ENCODE assay signal across 25 cellular contexts in the genomic region with DNA sequence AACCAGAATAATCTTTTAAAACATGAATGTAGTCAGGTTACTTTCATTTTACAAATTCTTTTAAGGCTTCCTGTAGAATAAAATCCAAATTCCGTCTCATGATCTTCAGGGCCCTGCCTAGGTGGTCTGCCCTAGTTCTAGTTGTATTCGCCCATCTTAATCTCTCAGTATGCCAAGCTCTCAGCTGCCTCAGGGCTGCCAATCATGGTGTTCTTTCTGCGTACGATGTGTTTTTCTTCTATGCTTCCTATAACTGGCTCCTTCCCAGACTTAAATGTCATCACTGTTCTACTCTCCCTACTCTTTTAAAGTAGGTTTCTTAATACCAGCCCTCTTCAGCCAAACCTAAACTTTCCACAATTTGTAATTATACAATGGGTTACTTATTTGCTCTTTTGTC.
DNase-seq lines count a peak whose midpoint lies in the region; ATAC-seq, FAIRE-seq and TF ChIP-seq lines count a peak whose summit lies in the region.
"Had no signal": no experiment of that assay in that cellular context is flagged by ENCODE, and none has a peak within 500 bp of the region (broad histone marks: within the 10 kb centered on the region; RNA-seq: fewer than 3 reads in every experiment).

No MANE protein-coding gene starts in this region.

- H3K4me1 Mint-ChIP-seq in chondrocyte (ENCODE audit: low read depth), result peaks cover 88% of the 10 kb centered on the region
- H3K4me1 Mint-ChIP-seq: activated CD4-positive, alpha-beta T cell treated with anti-CD3 and anti-CD28 coated beads, Interleukin-2, amount 10 ng/mL, durations not matched to agents 24 days and 14 days; CD4-positive, CD25-positive, alpha-beta regulatory T cell; neural progenitor cell had no signal

- H3K4me1 ChIP-seq in A549, result peaks cover 70% of the 10 kb centered on the region
- H3K4me1 ChIP-seq in PC-9 (replicated peaks; ENCODE audit: insufficient read depth), result peaks cover 23% of the 10 kb centered on the region
- H3K4me1 ChIP-seq in heart right ventricle, result no peaks in the 10 kb centered on the region
- H3K4me1 ChIP-seq: adrenal gland, neural progenitor cell, psoas muscle, stomach, upper lobe of left lung had no signal

- no peaks in the 10 kb centered on the region for H3K9me2 ChIP-seq in PC-9 (ENCODE audit: insufficient read depth)

- no peaks in the 10 kb centered on the region for H3K27me3 Mint-ChIP-seq in chondrocyte (ENCODE audit: low read depth)

- no peaks in the 10 kb centered on the region for H3K79me2 ChIP-seq in PC-9 (ENCODE audit: low read depth)

- H3K4me2 ChIP-seq in A549 (peak overlapping the region; percentile 69), PC-9 (peak overlapping the region; percentile 60)
- H3K4me2 ChIP-seq: neural progenitor cell had no signal

- no peaks in the 10 kb centered on the region for H3K36me3 ChIP-seq in PC-9 (ENCODE audit: low read depth)
- H3K36me3 ChIP-seq in heart right ventricle, result no peaks in the 10 kb centered on the region
- H3K36me3 ChIP-seq: adrenal gland, neural progenitor cell, stomach, upper lobe of left lung had no signal

- H3F3A ChIP-seq in PC-9 (ENCODE audit: insufficient read depth, low read depth), result peaks cover 10% of the 10 kb centered on the region

- 42% methylated on average over 4 of the region's 4 CpGs for WGBS in A549 (ENCODE audit: missing lambda C conversion rate)
- WGBS in heart right ventricle, 2 donors, result 75 to 77% methylated on average over 4 of the region's 4 CpGs

- H3K27me3 ChIP-seq in PC-9 (ENCODE audit: insufficient read depth, low read depth), result no peaks in the 10 kb centered on the region
- H3K27me3 ChIP-seq in heart right ventricle, result peaks cover 0 to 6% (median 0%) of the 10 kb centered on the region in 7 donors
- H3K27me3 ChIP-seq: adrenal gland, neural progenitor cell, stomach, upper lobe of left lung had no signal

- TSS peak; percentile 94 for BruUV-seq in PC-9 (replicated peaks; lab: Mats Ljungman, UMichigan)

- no peak overlapping the region; the same call in 2 of the 3 replicates for H3K4me3 ChIP-seq in A549
- no peak overlapping the region for H3K4me3 ChIP-seq in PC-9
- no peak overlapping the region for H3K4me3 ChIP-seq in heart right ventricle
- H3K4me3 ChIP-seq: adrenal gland, neural progenitor cell, psoas muscle, stomach, upper lobe of left lung had no signal

- TF ChIP-seq RAD21 in A549 (conservative IDR thresholded peaks at IDR 0.05 in 1 of 2, IDR thresholded peaks at IDR 0.05 in 1 of 2), result no peak

- H3K9me3 ChIP-seq in A549, result no peaks in the 10 kb centered on the region
- H3K9me3 ChIP-seq in PC-9 (ENCODE audit: insufficient read depth, low read depth), result no peaks in the 10 kb centered on the region; the same call in 1 of the 2 replicates
- H3K9me3 ChIP-seq in heart right ventricle, result no peaks in the 10 kb centered on the region
- H3K9me3 ChIP-seq: adrenal gland, psoas muscle, stomach, upper lobe of left lung had no signal

- ATAC-seq in A549 (peak; percentile 37 to 43; a peak in 4 of 6 replicates), heart right ventricle (no peak)
- ATAC-seq: left cardiac atrium, psoas muscle had no signal

- FAIRE-seq in A549 (lab: Jason Lieb, UNC), result no peak
- FAIRE-seq: A204.1, GM12891, small intestine had no signal

- peak overlapping the region; percentile 79 to 86 for H3K27ac ChIP-seq in A549
- H3K27ac ChIP-seq in PC-9, result peak overlapping the region; percentile 74
- no peak overlapping the region for H3K27ac ChIP-seq in heart right ventricle
- H3K27ac ChIP-seq: adrenal gland, neural progenitor cell, psoas muscle, stomach, upper lobe of left lung had no signal

- H4K20me1 ChIP-seq in PC-9 (ENCODE audit: insufficient read depth), result no peaks in the 10 kb centered on the region

- POLR2A ChIA-PET in A549 (lab: Yijun Ruan, JAX), result interaction anchor here (1.0 kb wide), 1 partner anchor 138 kb away, joined by 3 read pairs; no protein-coding TSS in a partner anchor
- POLR2A ChIA-PET in PC-9 (lab: Charles Lee; ENCODE audit: unreplicated experiment), result interaction anchor here (0.6 to 0.7 kb wide), 4 partner anchors 52 to 749 kb away, joined by 3 to 9 read pairs (median 4); no protein-coding TSS in a partner anchor

- peak overlapping the region; percentile 93 for H3K27ac Mint-ChIP-seq in chondrocyte (ENCODE audit: unreplicated experiment)
- H3K27ac Mint-ChIP-seq: activated CD4-positive, alpha-beta T cell treated with anti-CD3 and anti-CD28 coated beads, Interleukin-2, amount 10 ng/mL, durations not matched to agents 24 days and 14 days; CD4-positive, CD25-positive, alpha-beta regulatory T cell; neural progenitor cell had no signal

- DNase-seq in A549 (ENCODE audit: low read depth in 1 of 2, low spot score in 1 of 2) (no peak), PC-9 (no peak), chondrocyte (ENCODE audit: low spot score) (no peak), kidney glomerular epithelial cell (lab: John Stamatoyannopoulos, UW) (peak; percentile 46), mesenteric fat pad (ENCODE audit: low spot score) (no peak), LoVo (ENCODE audit: low spot score) (no peak), cerebellum (ENCODE audit: low spot score) (no peak), heart right ventricle (no peak)
- DNase-seq: activated CD4-positive, alpha-beta T cell treated with anti-CD3 and anti-CD28 coated beads, Interleukin-2, amount 10 ng/mL, durations not matched to agents 24 days and 14 days; activated CD8-positive, alpha-beta memory T cell treated with anti-CD3 and anti-CD28 coated beads, Interleukin-2, amount 50 U/mL, for 48 hours; activated effector memory CD4-positive, alpha-beta T cell treated with anti-CD3 and anti-CD28 coated beads, Interleukin-2, amount 50 U/mL, for 16 hours; adrenal gland; CD4-positive, CD25-positive, alpha-beta regulatory T cell; left cardiac atrium; midbrain; NCI-H187; NCI-H2227 treated with DMSO at 0.1 percent for 48 hours; psoas muscle; small intestine; stimulated activated CD4-positive, alpha-beta T cell treated with anti-CD3 and anti-CD28 coated beads, Interleukin-4, amount 100 ng/mL, for 1 hour; stomach; upper lobe of left lung had no signal

- H3K4me3 Mint-ChIP-seq in chondrocyte (ENCODE audit: unreplicated experiment), result peak overlapping the region; percentile 53
- H3K4me3 Mint-ChIP-seq: activated CD4-positive, alpha-beta T cell treated with anti-CD3 and anti-CD28 coated beads, Interleukin-2, amount 10 ng/mL, durations not matched to agents 24 days and 14 days; CD4-positive, CD25-positive, alpha-beta regulatory T cell; neural progenitor cell had no signal

- no peak for TF ChIP-seq POLR2A in A549 (IDR thresholded peaks at IDR 0.05; ENCODE audit: low read length)

- no peaks in the 10 kb centered on the region for H3K9me3 Mint-ChIP-seq in chondrocyte (ENCODE audit: low read depth)
- H3K9me3 Mint-ChIP-seq: activated CD4-positive, alpha-beta T cell treated with anti-CD3 and anti-CD28 coated beads, Interleukin-2, amount 10 ng/mL, durations not matched to agents 24 days and 14 days; CD4-positive, CD25-positive, alpha-beta regulatory T cell; neural progenitor cell had no signal

- intact Hi-C loops in PC-9 (cut with micrococcal nuclease; ENCODE audit: unreplicated experiment) (loop anchor here (2.0 kb wide), 2 partner anchors 26 to 162 kb away; no protein-coding TSS in a partner anchor), heart right ventricle (cut with DNase I) (no loop called here)

- no peak overlapping the region for H2AFZ ChIP-seq in PC-9
- H2AFZ ChIP-seq: neural progenitor cell had no signal

- TF ChIP-seq EP300 in A549 (IDR thresholded peaks at IDR 0.05), result no peak

- CTCF ChIA-PET in A549 (lab: Yijun Ruan, JAX), result interaction anchor here (0.6 to 9.4 kb wide), 20 partner anchors 11 to 174 kb away, joined by 3 to 141 read pairs (median 4); no protein-coding TSS in a partner anchor
- CTCF ChIA-PET in PC-9 (lab: Charles Lee), result no interaction called here

- TF ChIP-seq CTCF in A549 (IDR thresholded peaks at IDR 0.05) (no peak), PC-9 (conservative IDR thresholded peaks at IDR 0.05) (no peak), chondrocyte (IDR thresholded peaks at IDR 0.05) (peak; percentile 33), heart right ventricle (IDR thresholded peaks at IDR 0.05) (no peak)

- no peaks in the 10 kb centered on the region for H3K36me3 Mint-ChIP-seq in chondrocyte (ENCODE audit: low read depth)
- H3K36me3 Mint-ChIP-seq: CD4-positive, CD25-positive, alpha-beta regulatory T cell; neural progenitor cell had no signal

TF ChIP-seq in A549, 52 proteins besides CTCF, POLR2A, EP300 and RAD21 (continues in another document):
- TF ChIP-seq, protein P1, sequence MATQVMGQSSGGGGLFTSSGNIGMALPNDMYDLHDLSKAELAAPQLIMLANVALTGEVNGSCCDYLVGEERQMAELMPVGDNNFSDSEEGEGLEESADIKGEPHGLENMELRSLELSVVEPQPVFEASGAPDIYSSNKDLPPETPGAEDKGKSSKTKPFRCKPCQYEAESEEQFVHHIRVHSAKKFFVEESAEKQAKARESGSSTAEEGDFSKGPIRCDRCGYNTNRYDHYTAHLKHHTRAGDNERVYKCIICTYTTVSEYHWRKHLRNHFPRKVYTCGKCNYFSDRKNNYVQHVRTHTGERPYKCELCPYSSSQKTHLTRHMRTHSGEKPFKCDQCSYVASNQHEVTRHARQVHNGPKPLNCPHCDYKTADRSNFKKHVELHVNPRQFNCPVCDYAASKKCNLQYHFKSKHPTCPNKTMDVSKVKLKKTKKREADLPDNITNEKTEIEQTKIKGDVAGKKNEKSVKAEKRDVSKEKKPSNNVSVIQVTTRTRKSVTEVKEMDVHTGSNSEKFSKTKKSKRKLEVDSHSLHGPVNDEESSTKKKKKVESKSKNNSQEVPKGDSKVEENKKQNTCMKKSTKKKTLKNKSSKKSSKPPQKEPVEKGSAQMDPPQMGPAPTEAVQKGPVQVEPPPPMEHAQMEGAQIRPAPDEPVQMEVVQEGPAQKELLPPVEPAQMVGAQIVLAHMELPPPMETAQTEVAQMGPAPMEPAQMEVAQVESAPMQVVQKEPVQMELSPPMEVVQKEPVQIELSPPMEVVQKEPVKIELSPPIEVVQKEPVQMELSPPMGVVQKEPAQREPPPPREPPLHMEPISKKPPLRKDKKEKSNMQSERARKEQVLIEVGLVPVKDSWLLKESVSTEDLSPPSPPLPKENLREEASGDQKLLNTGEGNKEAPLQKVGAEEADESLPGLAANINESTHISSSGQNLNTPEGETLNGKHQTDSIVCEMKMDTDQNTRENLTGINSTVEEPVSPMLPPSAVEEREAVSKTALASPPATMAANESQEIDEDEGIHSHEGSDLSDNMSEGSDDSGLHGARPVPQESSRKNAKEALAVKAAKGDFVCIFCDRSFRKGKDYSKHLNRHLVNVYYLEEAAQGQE (IDR thresholded peaks at IDR 0.05), result no peak
- TF ChIP-seq TP53 (CRISPR knock-in tag; IDR thresholded peaks at IDR 0.05), result no peak
- TF ChIP-seq KDM5A (IDR thresholded peaks at IDR 0.05), result no peak
- TF ChIP-seq KDM1A (IDR thresholded peaks at IDR 0.05; ENCODE audit: low read depth), result no peak
- no peak for TF ChIP-seq RNF2 (IDR thresholded peaks at IDR 0.05; ENCODE audit: borderline replicate concordance, low read depth)

Comparison
In these comparisons a context has a peak if more than half of its experiments do, and no peak if none do; other contexts are left out.
1. ATAC-seq: peak in A549 (2 of 2); none in heart right ventricle (0 of 8).
2. H3K27ac ChIP-seq: peak in A549 (2 of 2) and PC-9 (single experiment); none in heart right ventricle (0 of 10).